ENCODE assay signal across 1 cellular context in genomic region chr4:185145572-185145971, GRCh38.
TF ChIP-seq lines count a peak whose summit lies in the region.

No MANE protein-coding gene starts in this region.

TF ChIP-seq in GM12878, 131 proteins besides CTCF, POLR2A, EP300 and RAD21:
- no peak for TF ChIP-seq BHLHE40 (IDR thresholded peaks at IDR 0.05; ENCODE audit: borderline replicate concordance in 1 of 2, low read depth in 2 of 2, low read length in 1 of 2)
